9 cellular contexts compared by ENCODE assay signal in genomic region chr13:96822900-96823299, GRCh38.
DNase-seq lines count a peak whose midpoint lies in the region; ATAC-seq and TF ChIP-seq lines count a peak whose summit lies in the region.
"Had no signal": no experiment of that assay in that cellular context is flagged by ENCODE, and none has a peak within 500 bp of the region (broad histone marks: within the 10 kb centered on the region; RNA-seq: fewer than 3 reads in every experiment).

No MANE protein-coding gene starts in this region.

- H3K36me3 ChIP-seq in MG63, result no peaks in the 10 kb centered on the region
- H3K36me3 ChIP-seq in gastrocnemius medialis, result no peaks in the 10 kb centered on the region
- no peaks in the 10 kb centered on the region for H3K36me3 ChIP-seq in uterus

- H3K27me3 Mint-ChIP-seq in stimulated activated naive CD8-positive, alpha-beta T cell treated with anti-CD3 and anti-CD28 coated beads, Interleukin-15, amount 100 ng/mL, for 72 hours, result no peaks in the 10 kb centered on the region
- H3K27me3 Mint-ChIP-seq in activated T-helper 2 cell treated with anti-CD3 and anti-CD28 coated beads, Interferon-gamma antibody, Interleukin-2, Interleukin-4, amounts not matched to agents 10 μg/mL and 5 μg/mL and 100 μg/mL, durations not matched to agents 14 hours and 24 hours and 36 hours (ENCODE audit: low read depth), result no peaks in the 10 kb centered on the region

- H3K27ac ChIP-seq in gastrocnemius medialis (peak overlapping the region in 1 of 4 donors; percentile 8), uterus (no peak overlapping the region)
- H3K27ac ChIP-seq: SK-N-MC had no signal

- no peaks in the 10 kb centered on the region for H3K27me3 ChIP-seq in MG63
- no peaks in the 10 kb centered on the region for H3K27me3 ChIP-seq in gastrocnemius medialis
- H3K27me3 ChIP-seq in uterus, result no peaks in the 10 kb centered on the region

- H3K4me1 ChIP-seq in gastrocnemius medialis, result no peaks in the 10 kb centered on the region
- H3K4me1 ChIP-seq in uterus, result no peaks in the 10 kb centered on the region

- H3K4me1 Mint-ChIP-seq in stimulated activated naive CD8-positive, alpha-beta T cell treated with anti-CD3 and anti-CD28 coated beads, Interleukin-15, amount 100 ng/mL, for 72 hours, result no peaks in the 10 kb centered on the region
- no peaks in the 10 kb centered on the region for H3K4me1 Mint-ChIP-seq in activated T-helper 2 cell treated with anti-CD3 and anti-CD28 coated beads, Interferon-gamma antibody, Interleukin-2, Interleukin-4, amounts not matched to agents 10 μg/mL and 5 μg/mL and 100 μg/mL, durations not matched to agents 14 hours and 24 hours and 36 hours (ENCODE audit: low read depth)

- in situ Hi-C loops in gastrocnemius medialis (cut with MboI; ENCODE audit: low sequenced_read_pairs in 4 of 4), result loop anchor here in 1 of 4 donors (25.0 kb wide), 1 partner anchor 811 kb away; no protein-coding TSS in a partner anchor

- H3K36me3 Mint-ChIP-seq in activated T-helper 2 cell treated with anti-CD3 and anti-CD28 coated beads, Interferon-gamma antibody, Interleukin-2, Interleukin-4, amounts not matched to agents 10 μg/mL and 5 μg/mL and 100 μg/mL, durations not matched to agents 14 hours and 24 hours and 36 hours (ENCODE audit: low read depth), result no peaks in the 10 kb centered on the region

- no peak overlapping the region for H3K4me3 Mint-ChIP-seq in stimulated activated naive CD8-positive, alpha-beta T cell treated with anti-CD3 and anti-CD28 coated beads, Interleukin-15, amount 100 ng/mL, for 72 hours
- no peak overlapping the region for H3K4me3 Mint-ChIP-seq in activated T-helper 2 cell treated with anti-CD3 and anti-CD28 coated beads, Interferon-gamma antibody, Interleukin-2, Interleukin-4, amounts not matched to agents 10 μg/mL and 5 μg/mL and 100 μg/mL, durations not matched to agents 14 hours and 24 hours and 36 hours (ENCODE audit: low read depth)

- DNase-seq in NCI-H1105 treated with DMSO at 0.1 percent for 48 hours (lab: John Stamatoyannopoulos, UW) (peak; percentile 0), NCI-H1105 (lab: John Stamatoyannopoulos, UW) (no peak), MG63 (peak; percentile 80), ecto neural progenitor cell (ENCODE audit: low spot score) (peak; percentile 58), gastrocnemius medialis (peak in 1 of 2 donors; percentile 41), uterus (no peak)
- DNase-seq in stimulated activated naive CD8-positive, alpha-beta T cell treated with anti-CD3 and anti-CD28 coated beads, Interleukin-15, amount 100 ng/mL, for 72 hours, result no peak
- DNase-seq in activated T-helper 2 cell treated with anti-CD3 and anti-CD28 coated beads, Interferon-gamma antibody, Interleukin-2, Interleukin-4, amounts not matched to agents 10 μg/mL and 5 μg/mL and 100 μg/mL, durations not matched to agents 14 hours and 24 hours and 36 hours (ENCODE audit: low spot score), result no peak

- H3K4me3 ChIP-seq in MG63 (no peak overlapping the region), gastrocnemius medialis (no peak overlapping the region), uterus (no peak overlapping the region)
- H3K4me3 ChIP-seq: SK-N-MC had no signal

- H3K27ac Mint-ChIP-seq in stimulated activated naive CD8-positive, alpha-beta T cell treated with anti-CD3 and anti-CD28 coated beads, Interleukin-15, amount 100 ng/mL, for 72 hours, result no peak overlapping the region
- H3K27ac Mint-ChIP-seq in activated T-helper 2 cell treated with anti-CD3 and anti-CD28 coated beads, Interferon-gamma antibody, Interleukin-2, Interleukin-4, amounts not matched to agents 10 μg/mL and 5 μg/mL and 100 μg/mL, durations not matched to agents 14 hours and 24 hours and 36 hours, result no peak overlapping the region

- no peaks in the 10 kb centered on the region for H3K9me3 ChIP-seq in MG63
- no peaks in the 10 kb centered on the region for H3K9me3 ChIP-seq in gastrocnemius medialis
- no peaks in the 10 kb centered on the region for H3K9me3 ChIP-seq in uterus

- ATAC-seq in gastrocnemius medialis, result peak; percentile 42 to 53
- ATAC-seq in stimulated activated naive CD8-positive, alpha-beta T cell treated with anti-CD3 and anti-CD28 coated beads, Interleukin-15, amount 100 ng/mL, for 72 hours, result no peak

- intact Hi-C loops in gastrocnemius medialis (cut with DNase I; ENCODE audit: low total_unique reads), result no loop called here
- intact Hi-C loops in uterus (cut with DNase I; ENCODE audit: low total_unique reads), result no loop called here
- intact Hi-C loops in activated T-helper 2 cell treated with anti-CD3 and anti-CD28 coated beads, Interferon-gamma antibody, Interleukin-2, Interleukin-4, amounts not matched to agents 10 μg/mL and 5 μg/mL and 100 μg/mL, durations not matched to agents 14 hours and 24 hours and 36 hours (cut with micrococcal nuclease), result no loop called here

- TF ChIP-seq CTCF in gastrocnemius medialis (IDR thresholded peaks at IDR 0.05 in 4 of 5, conservative IDR thresholded peaks at IDR 0.05 in 1 of 5) (peak in 1 of 5 experiments; percentile 18), uterus (IDR thresholded peaks at IDR 0.05) (no peak)

- H3K9me3 Mint-ChIP-seq in stimulated activated naive CD8-positive, alpha-beta T cell treated with anti-CD3 and anti-CD28 coated beads, Interleukin-15, amount 100 ng/mL, for 72 hours, result no peaks in the 10 kb centered on the region
- H3K9me3 Mint-ChIP-seq in activated T-helper 2 cell treated with anti-CD3 and anti-CD28 coated beads, Interferon-gamma antibody, Interleukin-2, Interleukin-4, amounts not matched to agents 10 μg/mL and 5 μg/mL and 100 μg/mL, durations not matched to agents 14 hours and 24 hours and 36 hours, result no peaks in the 10 kb centered on the region

- TF ChIP-seq POLR2A in gastrocnemius medialis (IDR thresholded peaks at IDR 0.05) (no peak), uterus (IDR thresholded peaks at IDR 0.05) (no peak)

Comparison
In these comparisons a context has a peak if more than half of its experiments do, and no peak if none do; other contexts are left out.
1. DNase-seq: peak in NCI-H1105 treated with DMSO at 0.1 percent for 48 hours (single experiment), MG63 (single experiment) and ecto neural progenitor cell (single experiment); none in NCI-H1105 (single experiment), stimulated activated naive CD8-positive, alpha-beta T cell treated with anti-CD3 and anti-CD28 coated beads, Interleukin-15, amount 100 ng/mL, for 72 hours (0 of 2), uterus (0 of 2) and activated T-helper 2 cell treated with anti-CD3 and anti-CD28 coated beads, Interferon-gamma antibody, Interleukin-2, Interleukin-4, amounts not matched to agents 10 μg/mL and 5 μg/mL and 100 μg/mL, durations not matched to agents 14 hours and 24 hours and 36 hours (single experiment).